8 cellular contexts compared by ENCODE assay signal in genomic region chr11:123478352-123478986, GRCh38. TPM values are rescaled to one million over a fixed set of nuclear protein-coding genes. Genes with fewer than 3 reads are reported as not detected.
DNase-seq lines count a peak whose midpoint lies in the region; ATAC-seq and TF ChIP-seq lines count a peak whose summit lies in the region.

No MANE protein-coding gene starts in this region.

- DNase-seq in DMS153 (lab: John Stamatoyannopoulos, UW) = peak; percentile 66
- peak; percentile 53 for DNase-seq in HuH-7 (ENCODE audit: low spot score)
- peak; percentile 47 for DNase-seq in NOMO-1 treated with dmso at 0.1 percent for 144 hours (lab: John Stamatoyannopoulos, UW; ENCODE audit: unreplicated experiment)
- peak; percentile 68 for DNase-seq in activated effector memory CD4-positive, alpha-beta T cell treated with anti-CD3 and anti-CD28 coated beads, Interleukin-2, amount 50 U/mL, for 16 hours
- DNase-seq in germinal center (ENCODE audit: low spot score) = peak; percentile 70
- DNase-seq in omental fat pad (ENCODE audit: low spot score) = no peak

- peak; percentile 54 for ATAC-seq in omental fat pad (ENCODE audit: low FRiP score)
- ATAC-seq in HG03354 (IDR thresholded peaks at IDR 0.05; ENCODE audit: poor library complexity, severe bottlenecking, unreplicated experiment) = no peak
- no peak for ATAC-seq in HG03432 (IDR thresholded peaks at IDR 0.05; ENCODE audit: unreplicated experiment)

- TF ChIP-seq CTCF in omental fat pad (IDR thresholded peaks at IDR 0.05) = no peak

RNA-seq across cellular contexts. Expression of gene GRAMD1B, which starts 48.4 kb away (rescaled TPM):
- total RNA-seq in omental fat pad = 1 to 10 TPM; 2.1 to 8.5 (median 7.0) TPM
